ENCODE assay signal across 8 cellular contexts in the genomic region with DNA sequence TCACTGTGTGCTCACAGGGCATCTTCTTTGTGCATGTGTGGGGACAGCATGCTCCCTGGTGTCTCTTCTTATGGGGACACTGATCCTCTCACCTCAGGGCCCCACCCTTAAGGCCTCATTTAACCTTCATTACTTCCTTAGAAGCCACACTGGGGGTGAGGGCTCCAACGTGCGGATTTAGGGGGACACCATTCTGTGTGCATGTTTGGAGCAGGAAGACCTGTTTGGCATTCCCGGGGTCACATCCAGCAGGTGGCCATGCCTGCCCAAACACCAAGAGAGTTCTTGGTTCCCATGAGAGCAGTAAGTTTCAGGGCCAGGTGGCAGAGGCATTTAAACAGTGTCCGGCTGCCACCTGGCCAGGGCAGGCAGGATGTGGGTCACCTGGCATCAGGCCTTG. TPM values are rescaled to one million over a fixed set of nuclear protein-coding genes. Genes with fewer than 3 reads are reported as not detected.
"Had no signal": no experiment of that assay in that cellular context is flagged by ENCODE, and none has a peak within 500 bp of the region (broad histone marks: within the 10 kb centered on the region; RNA-seq: fewer than 3 reads in every experiment).

No MANE protein-coding gene starts in this region.

- H3K4me3 ChIP-seq: GM23248, HAP-1, K562 had no signal

- H3K9ac ChIP-seq: GM23248 had no signal

- H2AFZ ChIP-seq: GM23248 had no signal

- H3K27ac ChIP-seq: GM23248 had no signal

- H3K9me3 ChIP-seq: HAP-1 had no signal

- ATAC-seq: HCT116, K562 had no signal

- H3K36me3 ChIP-seq: HAP-1 had no signal

- H3K4me1 ChIP-seq: HAP-1 had no signal

- DNase-seq: GM23248, GOT3, H7, HFFc6, IMR-90 had no signal

RNA-seq across cellular contexts. Expression of gene PRR20G, which starts 24.8 kb away (rescaled TPM):
- polyA plus RNA-seq: GM23248, IMR-90, K562 had no signal
